In the genomic region with DNA sequence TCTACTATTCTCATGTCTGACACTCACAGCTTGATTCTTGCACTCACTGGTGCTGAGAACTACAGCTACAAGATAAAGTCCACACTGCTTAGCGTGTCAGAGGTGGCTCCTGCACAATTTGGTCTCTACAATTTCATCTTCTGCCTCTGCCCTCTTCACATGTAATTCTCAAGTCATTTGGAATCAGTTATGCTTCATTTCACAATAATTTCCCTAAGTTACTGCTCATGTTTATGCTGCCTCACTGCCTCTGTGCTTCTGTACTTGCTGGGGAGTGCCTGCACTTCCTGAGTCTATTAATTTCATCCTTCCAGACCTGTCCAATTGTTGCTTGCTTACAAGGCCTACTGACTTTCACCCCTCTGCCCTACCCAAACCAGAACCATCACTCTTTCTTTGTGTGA, we compare ENCODE assay signal across 8 cellular contexts. TPM values are rescaled to one million over a fixed set of nuclear protein-coding genes. Genes with fewer than 3 reads are reported as not detected.
DNase-seq lines count a peak whose midpoint lies in the region; TF ChIP-seq lines count a peak whose summit lies in the region.

No MANE protein-coding gene starts in this region.

- H2BK120ac ChIP-seq in mesenchymal stem cell (ENCODE audit: low read depth, low read length): no peak overlapping the region

- H3K4me1 ChIP-seq in mammary epithelial cell (ENCODE audit: insufficient read depth, low read length): peaks cover 27% of the 10 kb centered on the region
- H3K4me1 ChIP-seq in mesenchymal stem cell (ENCODE audit: control insufficient read depth, insufficient read depth, low read depth, low read length): peaks cover 5% of the 10 kb centered on the region
- H3K4me1 ChIP-seq in transverse colon: peaks cover 4 to 24% (median 10%) of the 10 kb centered on the region in 4 donors

- H3K27me3 ChIP-seq in mammary epithelial cell (ENCODE audit: insufficient read depth, low read length) (no peaks in the 10 kb centered on the region), mesenchymal stem cell (ENCODE audit: control insufficient read depth in 1 of 2, insufficient read depth in 1 of 2, low read length in 2 of 2) (no peaks in the 10 kb centered on the region), transverse colon (no peaks in the 10 kb centered on the region)

- no peaks in the 10 kb centered on the region for H3K9me3 ChIP-seq in mammary epithelial cell (replicated peaks; ENCODE audit: insufficient read depth, low read length)
- no peaks in the 10 kb centered on the region for H3K9me3 ChIP-seq in mesenchymal stem cell (ENCODE audit: control insufficient read depth, low read length)
- no peaks in the 10 kb centered on the region for H3K9me3 ChIP-seq in transverse colon

- TF ChIP-seq EP300 in transverse colon (IDR thresholded peaks at IDR 0.05; ENCODE audit: low read depth): no peak

- H4K8ac ChIP-seq in mesenchymal stem cell (ENCODE audit: low read length): no peak overlapping the region

- intact Hi-C loops in mammary epithelial cell (cut with micrococcal nuclease) (loop anchor here (5.0 kb wide), 1 partner anchor 165 kb away; no protein-coding TSS in a partner anchor), transverse colon (cut with DNase I; ENCODE audit: low total_unique reads) (no loop called here)

- H3K14ac ChIP-seq in mesenchymal stem cell (ENCODE audit: low read length in 2 of 2): no peak overlapping the region

- H2BK15ac ChIP-seq in mesenchymal stem cell (ENCODE audit: low read depth, poor library complexity, severe bottlenecking): no peak overlapping the region

- no peaks in the 10 kb centered on the region for H3K79me2 ChIP-seq in mammary epithelial cell (ENCODE audit: insufficient read depth, low read length)

- dilution Hi-C loops in mammary epithelial cell (cut with HindIII; ENCODE audit: low sequenced_read_pairs): no loop called here

- H4K20me1 ChIP-seq in mammary epithelial cell (ENCODE audit: insufficient read depth, low read length): no peaks in the 10 kb centered on the region

- no peak overlapping the region for H2BK12ac ChIP-seq in mesenchymal stem cell (ENCODE audit: low read length in 2 of 2)

- H3K9ac ChIP-seq in mammary epithelial cell (ENCODE audit: insufficient read depth, low read length): no peak overlapping the region
- H3K9ac ChIP-seq in mesenchymal stem cell (ENCODE audit: low read length): peak overlapping the region; percentile 46

- peak overlapping the region; percentile 30 for H2AFZ ChIP-seq in mammary epithelial cell (ENCODE audit: low read depth, low read length)
- H2AFZ ChIP-seq in mesenchymal stem cell (ENCODE audit: low read depth, low read length): peak overlapping the region; percentile 54

- H3K4me3 ChIP-seq in mammary epithelial cell (replicated peaks in 1 of 3; ENCODE audit: insufficient read depth in 1 of 3, low read depth in 2 of 3, low read length in 3 of 3): no peak overlapping the region
- no peak overlapping the region for H3K4me3 ChIP-seq in mesenchymal stem cell (ENCODE audit: insufficient read depth in 1 of 2, low read depth in 1 of 2, low read length in 2 of 2)
- no peak overlapping the region for H3K4me3 ChIP-seq in transverse colon

- H3K27ac ChIP-seq in mammary epithelial cell (ENCODE audit: insufficient read depth, low read depth, low read length) (no peak overlapping the region), mesenchymal stem cell (ENCODE audit: low read length, poor library complexity, severe bottlenecking) (peak overlapping the region; percentile 38), transverse colon (peak overlapping the region; percentile 49 to 69 (median 54))

- no peaks in the 10 kb centered on the region for H3K79me1 ChIP-seq in mesenchymal stem cell (replicated peaks; ENCODE audit: low read length, poor library complexity, severe bottlenecking)

- no peak overlapping the region for H2AK5ac ChIP-seq in mesenchymal stem cell (ENCODE audit: low read length, severe bottlenecking)

- BruUV-seq in mammary epithelial cell (replicated peaks; lab: Mats Ljungman, UMichigan): no TSS peak

- DNase-seq in SKM-1 treated with dmso at 0.1 percent for 144 hours (lab: John Stamatoyannopoulos, UW; ENCODE audit: unreplicated experiment) (peak; percentile 23), SKM-1 (lab: John Stamatoyannopoulos, UW; ENCODE audit: unreplicated experiment) (no peak), mammary epithelial cell (peak; percentile 36), mesenchymal stem cell (peak; percentile 57), transverse colon (no peak), dermis blood vessel endothelial cell (no peak), T-helper 9 cell (no peak), OCI-M2 (lab: John Stamatoyannopoulos, UW; ENCODE audit: unreplicated experiment) (no peak)

- in situ Hi-C loops in mammary epithelial cell (cut with MboI; ENCODE audit: low sequenced_read_pairs in 2 of 2): loop anchor here in 1 of 2 donors (10.0 kb wide), 1 partner anchor 103 kb away; the partner anchor contains the start of gene NEMP2
- in situ Hi-C loops in transverse colon (cut with MboI; ENCODE audit: low pct_ligation_motif_present in 1 of 4, low pct_unique_long_range_greater_than_20kb in 1 of 4, low sequenced_read_pairs in 3 of 4): loop anchor here in 1 of 4 donors (25.0 kb wide), 1 partner anchor 100 kb away; the partner anchor contains the start of gene NEMP2

- TF ChIP-seq POLR2A in transverse colon (IDR thresholded peaks at IDR 0.05): no peak

- peak overlapping the region in 1 of 2 experiments; percentile 35 for H3K18ac ChIP-seq in mesenchymal stem cell (ENCODE audit: low read depth in 1 of 2, low read length in 2 of 2)

- CTCF ChIA-PET in mammary epithelial cell (lab: Charles Lee; ENCODE audit: low non-redundant PET): no interaction called here

- H3K4ac ChIP-seq in mesenchymal stem cell (ENCODE audit: low read depth in 1 of 2, low read length in 2 of 2): no peak overlapping the region

- WGBS in mammary epithelial cell (ENCODE audit: low coverage, missing lambda C conversion rate): 100% methylated on average over 1 of the region's 1 CpG
- WGBS in mesenchymal stem cell: 73% methylated on average over 1 of the region's 1 CpG
- WGBS in transverse colon (ENCODE audit: low coverage in 1 of 2), 2 donors: 46 to 61% methylated on average over 1 of the region's 1 CpG

- H3K36me3 ChIP-seq in mammary epithelial cell (ENCODE audit: insufficient read depth, low read length) (no peaks in the 10 kb centered on the region), mesenchymal stem cell (ENCODE audit: control insufficient read depth in 1 of 2, insufficient read depth in 2 of 2, low read depth in 1 of 2, low read length in 2 of 2) (no peaks in the 10 kb centered on the region), transverse colon (no peaks in the 10 kb centered on the region)

- H4K91ac ChIP-seq in mesenchymal stem cell (ENCODE audit: low read length): no peak overlapping the region

- TF ChIP-seq CTCF in mammary epithelial cell (conservative IDR thresholded peaks at IDR 0.05 in 1 of 2, IDR thresholded peaks at IDR 0.05 in 1 of 2; ENCODE audit: extremely low read depth in 1 of 2, insufficient read depth in 1 of 2, low read depth in 1 of 2, low read length in 2 of 2): no peak
- TF ChIP-seq CTCF in transverse colon (IDR thresholded peaks at IDR 0.05): no peak

- H2BK5ac ChIP-seq in mesenchymal stem cell (ENCODE audit: low read depth, low read length, poor library complexity, severe bottlenecking): no peak overlapping the region

- H3K4me2 ChIP-seq in mammary epithelial cell (ENCODE audit: insufficient read depth, low read depth, low read length) (no peak overlapping the region), mesenchymal stem cell (ENCODE audit: low read length, poor library complexity, severe bottlenecking) (no peak overlapping the region)

- H3K23ac ChIP-seq in mesenchymal stem cell (ENCODE audit: low read length in 2 of 2): no peak overlapping the region

RNA-seq across cellular contexts. Expression of gene NAB1, which starts 11.6 kb away (rescaled TPM):
- total RNA-seq in mammary epithelial cell: 10 to 100 TPM; 41.6 to 43.2 TPM
- polyA plus RNA-seq in mammary epithelial cell: 16.0 TPM
- 87.3 TPM for polyA minus RNA-seq in mammary epithelial cell
- polyA plus RNA-seq in mesenchymal stem cell (2013, experiment 1 of 2): 13.4 TPM
- polyA plus RNA-seq in mesenchymal stem cell (2013, experiment 2 of 2): 13.5 TPM
- total RNA-seq in transverse colon: 10 to 100 TPM; 34.3 to 63.9 (median 38.4) TPM
- 38.8 and 64.2 TPM in 2 replicates for total RNA-seq in dermis blood vessel endothelial cell

Comparison
In these comparisons a context has a peak if more than half of its experiments do, and no peak if none do; other contexts are left out.
1. DNase-seq: peak in SKM-1 treated with dmso at 0.1 percent for 144 hours (single experiment), mammary epithelial cell (single experiment) and mesenchymal stem cell (single experiment); none in SKM-1 (single experiment), transverse colon (single experiment), dermis blood vessel endothelial cell (single experiment), T-helper 9 cell (single experiment) and OCI-M2 (single experiment).